Comparison of ENCODE assay signal across 32 cellular contexts in the genomic region with DNA sequence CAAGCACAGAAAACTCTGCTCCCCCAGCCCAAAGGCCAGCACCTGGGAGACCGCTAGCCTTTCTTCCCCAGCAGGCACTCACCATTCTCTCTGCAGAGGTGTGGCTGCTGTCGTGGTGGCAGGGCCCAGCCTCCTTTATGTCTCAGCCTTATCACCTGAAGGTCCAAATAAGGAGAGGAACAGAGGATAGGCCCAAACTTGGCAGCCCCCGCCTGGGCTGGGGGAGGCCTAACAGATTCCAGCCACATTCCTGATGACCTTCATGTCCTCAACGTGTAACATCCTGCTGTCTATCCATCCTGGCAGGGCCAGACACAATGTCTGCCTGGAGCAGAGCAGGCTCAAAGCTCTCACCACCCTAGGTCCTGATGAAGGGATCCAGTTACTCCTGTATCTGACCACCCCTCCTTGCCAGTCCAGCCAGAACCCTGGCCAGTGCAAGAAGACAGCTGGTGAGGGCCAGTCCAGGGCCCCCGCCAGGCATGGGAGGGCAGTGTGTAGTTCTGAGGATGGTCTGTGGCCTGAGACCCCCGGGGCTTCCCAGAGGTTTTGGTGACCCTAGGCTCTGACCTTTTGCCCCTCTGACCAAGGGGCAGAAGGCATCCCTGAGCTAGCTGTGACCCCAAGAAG. TPM values are rescaled to one million over a fixed set of nuclear protein-coding genes. Genes with fewer than 3 reads are reported as not detected.
A peak's percentile ranks its signal among the peaks of the same experiment; 100 is the strongest.
DNase-seq lines count a peak whose midpoint lies in the region; ATAC-seq and TF ChIP-seq lines count a peak whose summit lies in the region.
"Had no signal": no experiment of that assay in that cellular context is flagged by ENCODE, and none has a peak within 500 bp of the region (broad histone marks: within the 10 kb centered on the region; RNA-seq: fewer than 3 reads in every experiment).

A gene with protein sequence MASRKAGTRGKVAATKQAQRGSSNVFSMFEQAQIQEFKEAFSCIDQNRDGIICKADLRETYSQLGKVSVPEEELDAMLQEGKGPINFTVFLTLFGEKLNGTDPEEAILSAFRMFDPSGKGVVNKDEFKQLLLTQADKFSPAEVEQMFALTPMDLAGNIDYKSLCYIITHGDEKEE (minus strand): TSS at position 112 of the 630 bp plus-strand sequence. CDS start 27 bp downstream, at position 85.

- H3K4me3 ChIP-seq in HUES6 (ENCODE audit: low read depth, low read length) (no peak within 1 kb of the TSS; the same call in 1 of the 2 replicates), endodermal cell (ENCODE audit: low read length) (peak within 1 kb of the TSS; percentile 79), right cardiac atrium (ENCODE audit: low read length) (peak within 1 kb of the TSS; percentile 34), sigmoid colon (no peak within 1 kb of the TSS), uterus (no peak within 1 kb of the TSS)
- H3K4me3 ChIP-seq: GM23248, SK-N-MC, upper lobe of left lung had no signal

- H3K27ac Mint-ChIP-seq in endodermal cell, result peak within 1 kb of the TSS; percentile 21
- H3K27ac Mint-ChIP-seq: activated CD4-positive, alpha-beta memory T cell treated with anti-CD3 and anti-CD28 coated beads for 36 hours; HFFc6; T-helper 17 cell had no signal

- no peaks in the 10 kb centered on the region for H3K36me3 ChIP-seq in HUES6 (ENCODE audit: control insufficient read depth, insufficient read depth, low read length)
- peaks cover 3% of the 10 kb centered on the region for H3K36me3 ChIP-seq in endodermal cell (ENCODE audit: control insufficient read depth, insufficient read depth, low read length)
- no peaks in the 10 kb centered on the region for H3K36me3 ChIP-seq in sigmoid colon
- no peaks in the 10 kb centered on the region for H3K36me3 ChIP-seq in uterus
- H3K36me3 ChIP-seq: upper lobe of left lung had no signal

- H3K27me3 Mint-ChIP-seq in endodermal cell (ENCODE audit: insufficient read depth), result peaks cover 50% of the 10 kb centered on the region

- H3K9ac ChIP-seq in HUES6 (ENCODE audit: low read length) (peak within 1 kb of the TSS; percentile 65), endodermal cell (ENCODE audit: extremely low read depth, low read length, poor library complexity, severe bottlenecking) (peak within 1 kb of the TSS; percentile 32)
- H3K9ac ChIP-seq: GM23248 had no signal

- no peaks in the 10 kb centered on the region for H3K36me3 Mint-ChIP-seq in endodermal cell (ENCODE audit: low read depth)
- H3K36me3 Mint-ChIP-seq: activated CD4-positive, alpha-beta memory T cell treated with anti-CD3 and anti-CD28 coated beads for 36 hours; CD14-positive monocyte had no signal

- no peak for TF ChIP-seq EP300 in sigmoid colon (IDR thresholded peaks at IDR 0.05)

- H3K27ac ChIP-seq in HUES6 (ENCODE audit: low read depth, low read length) (no peak within 1 kb of the TSS; the same call in 1 of the 2 replicates), endodermal cell (ENCODE audit: low read depth, low read length) (no peak within 1 kb of the TSS), right cardiac atrium (ENCODE audit: low read length) (peak within 1 kb of the TSS; percentile 72), sigmoid colon (no peak within 1 kb of the TSS), uterus (no peak within 1 kb of the TSS)
- H3K27ac ChIP-seq: GM23248, SK-N-MC, upper lobe of left lung had no signal

- H3K4me3 Mint-ChIP-seq in endodermal cell, result peak within 1 kb of the TSS; percentile 45
- H3K4me3 Mint-ChIP-seq: activated CD4-positive, alpha-beta memory T cell treated with anti-CD3 and anti-CD28 coated beads for 36 hours; CD14-positive monocyte; HFFc6; T-helper 17 cell had no signal

- peaks cover 19% of the 10 kb centered on the region for H3K4me1 ChIP-seq in HUES6 (ENCODE audit: control insufficient read depth, insufficient read depth, low read length)
- peaks cover 9% of the 10 kb centered on the region for H3K4me1 ChIP-seq in endodermal cell (ENCODE audit: control insufficient read depth, insufficient read depth, low read length)
- H3K4me1 ChIP-seq in right cardiac atrium (ENCODE audit: control insufficient read depth, insufficient read depth, low read length), result peaks cover 2% of the 10 kb centered on the region
- H3K4me1 ChIP-seq in sigmoid colon, result peaks cover 0 to 14% (median 12%) of the 10 kb centered on the region in 4 donors
- H3K4me1 ChIP-seq in uterus, result peaks cover 0 to 5% of the 10 kb centered on the region in 2 donors

- TF ChIP-seq POLR2A in sigmoid colon (IDR thresholded peaks at IDR 0.05) (no peak), uterus (IDR thresholded peaks at IDR 0.05) (no peak)

- H3K9me3 Mint-ChIP-seq in endodermal cell, result peaks cover 2% of the 10 kb centered on the region
- H3K9me3 Mint-ChIP-seq: activated CD4-positive, alpha-beta memory T cell treated with anti-CD3 and anti-CD28 coated beads for 36 hours; HFFc6 had no signal

- TF ChIP-seq CTCF in endodermal cell (conservative IDR thresholded peaks at IDR 0.05) (no peak), sigmoid colon (IDR thresholded peaks at IDR 0.05) (no peak), uterus (IDR thresholded peaks at IDR 0.05) (no peak)

- 66 to 70% methylated on average over 2 to 6 of the region's 6 CpGs for WGBS in endodermal cell (ENCODE audit: insufficient coverage in 1 of 2, insufficient read length in 1 of 2), 2 experiments
- 47% methylated on average over 6 of the region's 6 CpGs for WGBS in right cardiac atrium
- 72 to 85% methylated on average over 6 of the region's 6 CpGs for WGBS in sigmoid colon, 2 donors

- peak; percentile 42 to 49 for ATAC-seq in right cardiac atrium
- ATAC-seq in GM21515 (IDR thresholded peaks at IDR 0.05; ENCODE audit: unreplicated experiment), result no peak
- ATAC-seq: activated CD4-positive, CD25-positive, alpha-beta regulatory T cell treated with anti-CD3 and anti-CD28 coated beads, Interleukin-2, amount 50 U/mL, for 24 hours; HepG2; T-helper 17 cell had no signal

- H3K4me1 Mint-ChIP-seq in endodermal cell, result peaks cover 7% of the 10 kb centered on the region

- H3K9me3 ChIP-seq in HUES6 (ENCODE audit: control insufficient read depth, insufficient read depth, low read depth, low read length), result no peaks in the 10 kb centered on the region
- no peaks in the 10 kb centered on the region for H3K9me3 ChIP-seq in endodermal cell (ENCODE audit: control insufficient read depth, low read length)
- no peaks in the 10 kb centered on the region for H3K9me3 ChIP-seq in right cardiac atrium (ENCODE audit: control insufficient read depth, low read length)
- H3K9me3 ChIP-seq in sigmoid colon, result no peaks in the 10 kb centered on the region
- H3K9me3 ChIP-seq in uterus, result no peaks in the 10 kb centered on the region
- H3K9me3 ChIP-seq: upper lobe of left lung had no signal

- DNase-seq in endodermal cell, result peak; percentile 81
- peak in 2 of 3 donors; percentile 80 to 85 for DNase-seq in right cardiac atrium
- peak; percentile 65 for DNase-seq in sigmoid colon
- DNase-seq in NCI-H2107 (lab: John Stamatoyannopoulos, UW), result no peak
- DNase-seq in uterus, result no peak
- DNase-seq: activated CD4-positive, alpha-beta memory T cell treated with anti-CD3 and anti-CD28 coated beads for 36 hours; activated effector memory CD4-positive, alpha-beta T cell treated with Interleukin-2 at 50 U/mL for 16 hours; DND-41; effector CD8-positive, alpha-beta T cell; GM23248; head of caudate nucleus; HFFc6; Kasumi-1; MV-4-11; NCI-H1436 treated with DMSO at 0.1 percent for 48 hours; nucleus accumbens; RPMI8226; stimulated activated CD4-positive, alpha-beta T cell treated with anti-CD3 and anti-CD28 coated beads, Interleukin-12 subunit alpha, Interleukin-12 subunit beta, amount 100 ng/mL, for 4 hours; stimulated activated CD4-positive, alpha-beta T cell treated with anti-CD3 and anti-CD28 coated beads, Interleukin-4, amount 100 ng/mL, for 1 hour; substantia nigra; T-helper 17 cell had no signal

- peaks cover 25% of the 10 kb centered on the region for H3K27me3 ChIP-seq in HUES6 (ENCODE audit: control insufficient read depth, insufficient read depth, low read length)
- H3K27me3 ChIP-seq in endodermal cell (ENCODE audit: control insufficient read depth, insufficient read depth, low read length, poor library complexity, severe bottlenecking), result peaks cover 25% of the 10 kb centered on the region
- no peaks in the 10 kb centered on the region for H3K27me3 ChIP-seq in right cardiac atrium (ENCODE audit: control insufficient read depth, insufficient read depth)
- peaks cover 4 to 21% (median 16%) of the 10 kb centered on the region in 3 donors for H3K27me3 ChIP-seq in sigmoid colon
- no peaks in the 10 kb centered on the region for H3K27me3 ChIP-seq in uterus

- intact Hi-C loops in right cardiac atrium (cut with DNase I) (no loop called here), sigmoid colon (cut with DNase I) (no loop called here), uterus (cut with DNase I; ENCODE audit: low total_unique reads) (no loop called here)

RNA-seq across cellular contexts. Expression of the gene that starts here (rescaled TPM):
- total RNA-seq in endodermal cell (100 to 1,000 TPM; 115 to 120 TPM), right cardiac atrium (over 10,000 TPM; 13,263 to 15,323 (median 14,734) TPM), sigmoid colon (not detected), uterus (not detected)
- polyA plus RNA-seq in endodermal cell (2013, experiment 1 of 2), result 102 TPM
- polyA plus RNA-seq in endodermal cell (2013, experiment 2 of 2), result 140 TPM
- polyA plus RNA-seq in right cardiac atrium (28,570 TPM), sigmoid colon (1 to 10 TPM in 1 of 3 donors, under 1 TPM in 1, not detected in 1; 0.39 to 7.2 TPM)
- total RNA-seq: activated CD4-positive, alpha-beta memory T cell treated with anti-CD3 and anti-CD28 coated beads for 36 hours; epithelial cell of proximal tubule; GM23248; mesenteric fat pad; NCI-H460; renal cortical epithelial cell; T-helper 17 cell; upper lobe of left lung had no signal
- polyA plus RNA-seq: CD14-positive monocyte, GM23248, HepG2 had no signal

Comparison
In these comparisons a context has a peak if more than half of its experiments do, and no peak if none do; other contexts are left out.
1. RNA of the gene that starts here (total RNA-seq): 13,263 to 15,323 TPM in right cardiac atrium and 115 to 120 TPM in endodermal cell; not detected in sigmoid colon and not detected in uterus; every median in the first group is over 100 times any median in the second.
2. RNA of the gene that starts here (total RNA-seq): 13,263 to 15,323 TPM in right cardiac atrium; 115 to 120 TPM in endodermal cell; every median in the first group is over 100 times any median in the second.
3. RNA of the gene that starts here (polyA plus RNA-seq): 28,570 TPM in right cardiac atrium (single experiment); 0.39 to 7.2 TPM in sigmoid colon; every median in the first group is over 1,000 times any median in the second.
4. H3K4me3 ChIP-seq: peak in endodermal cell (single experiment) and right cardiac atrium (single experiment); none in HUES6 (single experiment), sigmoid colon (0 of 4) and uterus (0 of 2).
5. DNase-seq: peak in endodermal cell (single experiment), right cardiac atrium (2 of 3) and sigmoid colon (single experiment); none in NCI-H2107 (single experiment) and uterus (0 of 2).